ENCODE assay signal across 9 cellular contexts in genomic region chrX:138858946-138859345, GRCh38.
"Had no signal": no experiment of that assay in that cellular context is flagged by ENCODE, and none has a peak within 500 bp of the region (broad histone marks: within the 10 kb centered on the region; RNA-seq: fewer than 3 reads in every experiment).

No MANE protein-coding gene starts in this region.

- H3K36me3 Mint-ChIP-seq: mesothelial cell of epicardium, naive B cell had no signal

- H3K36me3 ChIP-seq: gastroesophageal sphincter had no signal

- H3K4me3 ChIP-seq: gastroesophageal sphincter had no signal

- H3K4me1 Mint-ChIP-seq: activated CD4-positive, alpha-beta memory T cell treated with anti-CD3 and anti-CD28 coated beads, Interleukin-2, amount 10 ng/mL, durations not matched to agents 7 days and 5 days; mesothelial cell of epicardium; naive B cell had no signal

- H3K9me3 Mint-ChIP-seq: activated CD4-positive, alpha-beta memory T cell treated with anti-CD3 and anti-CD28 coated beads, Interleukin-2, amount 10 ng/mL, durations not matched to agents 7 days and 5 days; mesothelial cell of epicardium had no signal

- DNase-seq: activated CD4-positive, alpha-beta memory T cell treated with anti-CD3 and anti-CD28 coated beads, Interleukin-2, amount 10 ng/mL, durations not matched to agents 7 days and 5 days; activated CD4-positive, alpha-beta T cell treated with anti-CD3 and anti-CD28 coated beads for 1 hour; activated CD8-positive, alpha-beta memory T cell treated with anti-CD3 and anti-CD28 coated beads, Interleukin-2, amount 50 U/mL, for 4 hours; activated naive CD4-positive, alpha-beta T cell; aorta; naive B cell had no signal

- H3K4me1 ChIP-seq: gastroesophageal sphincter, parathyroid adenoma had no signal

- H3K27me3 Mint-ChIP-seq: activated CD4-positive, alpha-beta memory T cell treated with anti-CD3 and anti-CD28 coated beads, Interleukin-2, amount 10 ng/mL, durations not matched to agents 7 days and 5 days; naive B cell had no signal

- H3K9me3 ChIP-seq: gastroesophageal sphincter had no signal

- H2AFZ ChIP-seq: parathyroid adenoma had no signal

- H3K9ac ChIP-seq: parathyroid adenoma had no signal

- H3K27ac ChIP-seq: gastroesophageal sphincter, parathyroid adenoma had no signal

- H3K27ac Mint-ChIP-seq: activated CD4-positive, alpha-beta memory T cell treated with anti-CD3 and anti-CD28 coated beads, Interleukin-2, amount 10 ng/mL, durations not matched to agents 7 days and 5 days; mesothelial cell of epicardium; naive B cell had no signal

- H3K4me3 Mint-ChIP-seq: activated CD4-positive, alpha-beta memory T cell treated with anti-CD3 and anti-CD28 coated beads, Interleukin-2, amount 10 ng/mL, durations not matched to agents 7 days and 5 days; mesothelial cell of epicardium; naive B cell had no signal

- ATAC-seq: gastroesophageal sphincter had no signal

- H3K27me3 ChIP-seq: gastroesophageal sphincter had no signal

- H3K79me2 ChIP-seq: parathyroid adenoma had no signal
